19 cellular contexts compared by ENCODE assay signal in genomic region chr5:179194941-179195381, GRCh38.
"Had no signal": no experiment of that assay in that cellular context is flagged by ENCODE, and none has a peak within 500 bp of the region (broad histone marks: within the 10 kb centered on the region; RNA-seq: fewer than 3 reads in every experiment).

No MANE protein-coding gene starts in this region.

- H3K4me1 Mint-ChIP-seq: central memory CD8-positive, alpha-beta T cell; memory B cell; T-cell had no signal

- H3K4me1 ChIP-seq: adrenal gland, gastrocnemius medialis had no signal

- H3K27ac ChIP-seq: adrenal gland, coronary artery, gastrocnemius medialis, spleen, testis had no signal

- H3K27ac Mint-ChIP-seq: activated naive CD8-positive, alpha-beta T cell; memory B cell; T-cell; type B pancreatic cell had no signal

- H3K27me3 ChIP-seq: adrenal gland, esophagus squamous epithelium, gastrocnemius medialis, spleen, testis had no signal

- H3K4me3 ChIP-seq: adrenal gland, coronary artery, esophagus squamous epithelium, gastrocnemius medialis, spleen, testis had no signal

- H3K4me3 Mint-ChIP-seq: activated naive CD8-positive, alpha-beta T cell; central memory CD8-positive, alpha-beta T cell; memory B cell; nephron; T-cell; type B pancreatic cell had no signal

- H3K9me3 Mint-ChIP-seq: central memory CD8-positive, alpha-beta T cell; memory B cell; nephron; T-cell; type B pancreatic cell had no signal

- H3K9me3 ChIP-seq: adrenal gland, esophagus squamous epithelium, gastrocnemius medialis, SK-N-SH, spleen, testis had no signal

- H3K36me3 Mint-ChIP-seq: activated naive CD8-positive, alpha-beta T cell; memory B cell; T-cell; type B pancreatic cell had no signal

- DNase-seq: activated gamma-delta T cell treated with Interleukin-2 at 50 U/mL for 16 hours; activated T-cell treated with anti-CD3 and anti-CD28 coated beads, Interleukin-2, amount 50 U/mL, for 1 hour; adrenal gland; esophagus squamous epithelium; gastrocnemius medialis; islet precursor cell; occipital lobe; SK-N-SH; stimulated activated CD4-positive, alpha-beta T cell treated with anti-CD3 and anti-CD28 coated beads, Interleukin-4, amount 100 ng/mL, for 1 hour; stimulated activated naive CD4-positive, alpha-beta T cell; T-cell; testis had no signal

- H3K36me3 ChIP-seq: adrenal gland, esophagus squamous epithelium, gastrocnemius medialis had no signal

- H3K27me3 Mint-ChIP-seq: activated naive CD8-positive, alpha-beta T cell; central memory CD8-positive, alpha-beta T cell; memory B cell; type B pancreatic cell had no signal

- ATAC-seq: gastrocnemius medialis, T-cell had no signal
